In the genomic region with DNA sequence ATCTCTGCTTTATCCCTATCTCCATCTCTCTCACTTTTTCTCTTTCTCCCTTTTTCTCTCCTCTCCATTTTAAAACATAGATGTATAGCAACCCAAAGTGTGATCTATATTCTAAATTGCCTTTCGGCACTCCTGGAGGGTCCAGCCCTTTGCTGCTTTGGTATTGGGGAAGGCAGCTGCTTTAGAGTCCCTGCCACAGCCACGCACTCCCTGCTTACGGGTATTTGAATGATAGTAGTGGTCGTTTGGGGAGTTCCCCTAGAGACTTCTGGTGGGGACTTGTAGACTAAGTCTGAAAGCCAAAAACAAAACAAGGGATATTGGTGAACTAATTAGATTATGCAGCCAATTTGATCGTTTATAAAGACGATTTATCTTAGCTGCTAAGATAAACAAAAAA, we compare ENCODE assay signal across 17 cellular contexts. TPM values are rescaled to one million over a fixed set of nuclear protein-coding genes. Genes with fewer than 3 reads are reported as not detected.
DNase-seq lines count a peak whose midpoint lies in the region; ATAC-seq, FAIRE-seq and TF ChIP-seq lines count a peak whose summit lies in the region.
"Had no signal": no experiment of that assay in that cellular context is flagged by ENCODE, and none has a peak within 500 bp of the region (broad histone marks: within the 10 kb centered on the region; RNA-seq: fewer than 3 reads in every experiment).

No MANE protein-coding gene starts in this region.

- H3K79me2 ChIP-seq in KMS-11 (ENCODE audit: insufficient read depth, low read depth) (peaks cover 77% of the 10 kb centered on the region), OCI-LY7 (ENCODE audit: insufficient read depth, low read depth, low read length) (no peaks in the 10 kb centered on the region)

- peak overlapping the region; percentile 69 for H3K4me3 ChIP-seq in KMS-11 (IDR thresholded peaks at IDR 0.05; ENCODE audit: insufficient read depth, low read depth, low read length)
- H3K4me3 ChIP-seq in OCI-LY7 (ENCODE audit: low read depth, low read length, poor library complexity, severe bottlenecking) = peak overlapping the region; percentile 42
- H3K4me3 ChIP-seq in endocrine pancreas (ENCODE audit: control insufficient read depth, insufficient read depth, low read length) = peak overlapping the region; percentile 14
- H3K4me3 ChIP-seq in left lung = no peak overlapping the region
- H3K4me3 ChIP-seq: BLaER1, HAP-1 had no signal

- H3K4me3 Mint-ChIP-seq in CD4-positive, alpha-beta T cell = no peak overlapping the region
- H3K4me3 Mint-ChIP-seq: CD14-positive monocyte; CD8-positive, alpha-beta T cell had no signal

- intact Hi-C loops in OCI-LY7 (cut with micrococcal nuclease; ENCODE audit: unreplicated experiment) = no loop called here
- intact Hi-C loops in CD4-positive, alpha-beta T cell (cut with DNase I, micrococcal nuclease) = no loop called here
- intact Hi-C loops in left lung (cut with DNase I) = no loop called here

- TF ChIP-seq CTCF in KMS-11 (conservative IDR thresholded peaks at IDR 0.05; ENCODE audit: low read depth, low read length) = no peak
- TF ChIP-seq CTCF in OCI-LY7 (conservative IDR thresholded peaks at IDR 0.05; ENCODE audit: low read length) = no peak
- no peak for TF ChIP-seq CTCF in CD4-positive, alpha-beta T cell (IDR thresholded peaks at IDR 0.05)
- TF ChIP-seq CTCF in left lung (IDR thresholded peaks at IDR 0.05) = no peak

- TSS peak; percentile 91 for BruUV-seq in OCI-LY7 (replicated peaks; lab: Mats Ljungman, UMichigan)

- FAIRE-seq in frontal cortex (lab: Jason Lieb, UNC) = no peak
- FAIRE-seq: GM19239 had no signal

- H3K4me1 Mint-ChIP-seq in CD4-positive, alpha-beta T cell (ENCODE audit: low read depth) = no peaks in the 10 kb centered on the region

- POLR2A ChIA-PET in OCI-LY7 (lab: Charles Lee) = interaction anchor here (0.7 to 6.8 kb wide), 8 partner anchors 8 to 44 kb away, joined by 3 to 144 read pairs (median 18); partner anchors contain the start of gene PRKD3
- POLR2A ChIA-PET in CD4-positive, alpha-beta T cell (lab: Charles Lee) = no interaction called here

- DNase-seq in OCI-LY7 (ENCODE audit: low spot score) (no peak), cerebellar cortex (ENCODE audit: low spot score) (no peak), left lung (no peak), frontal cortex (ENCODE audit: low spot score in 2 of 2) (no peak)
- no peak for DNase-seq in CD4-positive, alpha-beta T cell
- DNase-seq: 8988T; Calu3; CD8-positive, alpha-beta T cell; DMS79 treated with DMSO at 0.1 percent for 48 hours; GF-D8 had no signal

- peak overlapping the region; percentile 96 for H3K4me2 ChIP-seq in KMS-11
- H3K4me2 ChIP-seq in OCI-LY7 (ENCODE audit: low read length) = peak overlapping the region; percentile 70
- H3K4me2 ChIP-seq: BLaER1 had no signal

- no peak for ATAC-seq in CD4-positive, alpha-beta T cell (ENCODE audit: poor library complexity)
- no peak for ATAC-seq in left lung
- ATAC-seq: CD8-positive, alpha-beta T cell had no signal

- CTCF ChIA-PET in OCI-LY7 (lab: Charles Lee; ENCODE audit: unreplicated experiment) = no interaction called here
- CTCF ChIA-PET in CD4-positive, alpha-beta T cell (lab: Charles Lee) = no interaction called here

- H3K27me3 ChIP-seq in KMS-11 (ENCODE audit: insufficient read depth, low read depth) = no peaks in the 10 kb centered on the region
- H3K27me3 ChIP-seq in endocrine pancreas (ENCODE audit: control insufficient read depth, insufficient read depth, low read length) = no peaks in the 10 kb centered on the region
- peaks cover 7% of the 10 kb centered on the region for H3K27me3 ChIP-seq in CD4-positive, alpha-beta T cell (ENCODE audit: control insufficient read depth, insufficient read depth, low read length)
- H3K27me3 ChIP-seq in left lung = no peaks in the 10 kb centered on the region
- H3K27me3 ChIP-seq: BLaER1 had no signal

- no peaks in the 10 kb centered on the region for H3K36me3 Mint-ChIP-seq in CD4-positive, alpha-beta T cell (ENCODE audit: low read depth)
- H3K36me3 Mint-ChIP-seq: CD8-positive, alpha-beta T cell had no signal

- peak overlapping the region; percentile 96 for H3K27ac ChIP-seq in KMS-11
- H3K27ac ChIP-seq in OCI-LY7 (ENCODE audit: low read depth, low read length, poor library complexity, severe bottlenecking) = peak overlapping the region; percentile 66
- no peak overlapping the region for H3K27ac ChIP-seq in CD4-positive, alpha-beta T cell (ENCODE audit: low read depth, low read length)
- H3K27ac ChIP-seq in left lung = no peak overlapping the region
- H3K27ac ChIP-seq: BLaER1 had no signal

- no peak overlapping the region for H3K27ac Mint-ChIP-seq in CD4-positive, alpha-beta T cell
- H3K27ac Mint-ChIP-seq: CD8-positive, alpha-beta T cell had no signal

- peak overlapping the region; percentile 26 for H3K9ac ChIP-seq in KMS-11
- H3K9ac ChIP-seq in endocrine pancreas (ENCODE audit: control insufficient read depth, insufficient read depth, low read length) = no peak overlapping the region
- H3K9ac ChIP-seq: BLaER1 had no signal

- H3K36me3 ChIP-seq in KMS-11 (ENCODE audit: insufficient read depth) = no peaks in the 10 kb centered on the region
- no peaks in the 10 kb centered on the region for H3K36me3 ChIP-seq in OCI-LY7 (ENCODE audit: insufficient read depth, low read length)
- no peaks in the 10 kb centered on the region for H3K36me3 ChIP-seq in endocrine pancreas (ENCODE audit: control insufficient read depth, insufficient read depth, low read length)
- no peaks in the 10 kb centered on the region for H3K36me3 ChIP-seq in left lung
- H3K36me3 ChIP-seq: BLaER1, HAP-1 had no signal

- peaks cover 45% of the 10 kb centered on the region for H3K27me3 Mint-ChIP-seq in CD4-positive, alpha-beta T cell

- H3K9me3 ChIP-seq in OCI-LY7 (ENCODE audit: low read length) (no peaks in the 10 kb centered on the region), endocrine pancreas (ENCODE audit: control insufficient read depth, low read length) (no peaks in the 10 kb centered on the region), left lung (no peaks in the 10 kb centered on the region)
- H3K9me3 ChIP-seq in CD4-positive, alpha-beta T cell (ENCODE audit: control insufficient read depth, low read length) = no peaks in the 10 kb centered on the region
- H3K9me3 ChIP-seq: BLaER1, HAP-1 had no signal

- H3K4me1 ChIP-seq in KMS-11 (ENCODE audit: low read depth, poor library complexity, severe bottlenecking) (peaks cover 100% of the 10 kb centered on the region), OCI-LY7 (ENCODE audit: insufficient read depth, low read length, poor library complexity, severe bottlenecking) (peaks cover 73% of the 10 kb centered on the region), endocrine pancreas (ENCODE audit: control insufficient read depth, insufficient read depth, low read length) (peaks cover 5% of the 10 kb centered on the region), left lung (no peaks in the 10 kb centered on the region)
- H3K4me1 ChIP-seq: HAP-1 had no signal

- no peaks in the 10 kb centered on the region for H3K9me3 Mint-ChIP-seq in CD4-positive, alpha-beta T cell
- H3K9me3 Mint-ChIP-seq: CD14-positive monocyte; CD8-positive, alpha-beta T cell had no signal

- no peaks in the 10 kb centered on the region for H3K9me2 ChIP-seq in OCI-LY7 (ENCODE audit: insufficient read depth, low read length)

- no peaks in the 10 kb centered on the region for H4K20me1 ChIP-seq in KMS-11 (ENCODE audit: insufficient read depth)
- H4K20me1 ChIP-seq in OCI-LY7 (ENCODE audit: insufficient read depth, low read length) = no peaks in the 10 kb centered on the region
- H4K20me1 ChIP-seq: BLaER1 had no signal

- no peak overlapping the region for H2AFZ ChIP-seq in KMS-11 (ENCODE audit: low read depth)
- peak overlapping the region; percentile 50; the same call in 1 of the 2 replicates for H2AFZ ChIP-seq in OCI-LY7 (ENCODE audit: low read length)

RNA-seq across cellular contexts. Expression of gene QPCT, which starts 11.9 kb away (rescaled TPM):
- 3.5 and 8.2 TPM in 2 replicates for total RNA-seq in OCI-LY7 (2014; rRNA removed; shearing (Covaris generic))
- 42.9 and 52.6 TPM in 2 replicates for total RNA-seq in OCI-LY7 (2022)
- under 1 TPM; 0.53 to 0.71 TPM for total RNA-seq in CD4-positive, alpha-beta T cell
- total RNA-seq in left lung = 10 to 100 TPM; 11.5 to 16.6 TPM
- 22.0 TPM for total RNA-seq in frontal cortex
- total RNA-seq: H4 had no signal

RNA-seq across cellular contexts. Expression of gene PRKD3, which starts 31.7 kb away (rescaled TPM):
- 63.2 and 74.3 TPM in 2 replicates for total RNA-seq in OCI-LY7 (2014; rRNA removed; shearing (Covaris generic))
- total RNA-seq in OCI-LY7 (2022) (174 and 185 TPM in 2 replicates), left lung (10 to 100 TPM; 36.2 to 43.7 TPM), frontal cortex (24.1 TPM)
- 10 to 100 TPM; 40.5 to 44.1 TPM for total RNA-seq in CD4-positive, alpha-beta T cell

Comparison
In these comparisons a context has a peak if more than half of its experiments do, and no peak if none do; other contexts are left out.
1. H3K27ac ChIP-seq: peak in KMS-11 (single experiment) and OCI-LY7 (single experiment); none in CD4-positive, alpha-beta T cell (single experiment) and left lung (0 of 2).
2. H3K4me3 ChIP-seq: peak in KMS-11 (single experiment), OCI-LY7 (single experiment) and endocrine pancreas (single experiment); none in left lung (0 of 2).